17 cellular contexts compared by ENCODE assay signal in the genomic region with DNA sequence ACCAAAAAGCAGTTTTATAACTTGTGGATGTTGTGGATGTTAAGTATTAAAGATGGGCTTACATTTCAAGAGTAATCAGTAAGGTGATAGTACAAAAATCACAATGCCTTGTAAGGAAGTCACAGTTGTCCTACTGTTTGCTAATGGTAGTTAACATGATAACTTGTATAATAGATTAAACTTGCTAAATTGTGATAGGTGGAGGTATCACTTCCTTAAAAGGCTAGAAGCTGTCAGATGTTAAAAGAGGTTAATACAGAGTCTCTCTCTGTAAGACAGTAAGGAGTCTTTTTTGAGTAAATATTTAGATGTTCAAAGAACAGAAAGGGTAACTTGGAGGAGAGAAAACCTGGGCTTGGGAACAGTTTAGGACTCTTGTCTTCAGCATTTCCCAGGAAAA.
"Had no signal": no experiment of that assay in that cellular context is flagged by ENCODE, and none has a peak within 500 bp of the region (broad histone marks: within the 10 kb centered on the region; RNA-seq: fewer than 3 reads in every experiment).

No MANE protein-coding gene starts in this region.

- ATAC-seq: activated T-helper 17 cell treated with anti-CD3 and anti-CD28 coated beads, Interleukin-2, amount 50 U/mL, for 72 hours; naive thymus-derived CD4-positive, alpha-beta T cell had no signal

- H3K9me3 ChIP-seq: vagina had no signal

- H3K36me3 ChIP-seq: tibial artery, vagina had no signal

- H3K4me3 ChIP-seq: dorsolateral prefrontal cortex, tibial artery, vagina had no signal

- H3K36me3 Mint-ChIP-seq: naive thymus-derived CD4-positive, alpha-beta T cell; stimulated activated naive B cell treated with anti-CD40 and anti-IgM and Interleukin-4, amounts not matched to agents 10 μg/mL and 1 μg/mL and 100 μg/mL, for 72 hours had no signal

- H3K4me3 Mint-ChIP-seq: activated T-helper 17 cell treated with anti-CD3 and anti-CD28 coated beads, Interleukin-2, amount 50 U/mL, for 72 hours; naive thymus-derived CD4-positive, alpha-beta T cell; stimulated activated naive B cell treated with anti-CD40 and anti-IgM and Interleukin-4, amounts not matched to agents 10 μg/mL and 1 μg/mL and 100 μg/mL, for 72 hours had no signal

- H3K27ac Mint-ChIP-seq: activated T-helper 17 cell treated with anti-CD3 and anti-CD28 coated beads, Interleukin-2, amount 50 U/mL, for 72 hours; naive thymus-derived CD4-positive, alpha-beta T cell; stimulated activated naive B cell treated with anti-CD40 and anti-IgM and Interleukin-4, amounts not matched to agents 10 μg/mL and 1 μg/mL and 100 μg/mL, for 72 hours had no signal

- H3K27ac ChIP-seq: dorsolateral prefrontal cortex, tibial artery, vagina had no signal

- H3K27me3 ChIP-seq: dorsolateral prefrontal cortex, tibial artery, vagina had no signal

- H3K4me1 ChIP-seq: tibial artery, vagina had no signal

- DNase-seq: activated CD4-positive, alpha-beta T cell treated with anti-CD3 and anti-CD28 coated beads for 1 hour; activated CD4-positive, alpha-beta T cell treated with anti-CD3 and anti-CD28 coated beads, Interleukin-2, amount 50 U/mL, for 4 hours; activated naive CD4-positive, alpha-beta T cell treated with Interleukin-2 at 50 U/mL for 16 hours; activated T-cell treated with anti-CD3 and anti-CD28 coated beads for 4 hours; anterior cingulate cortex; dorsolateral prefrontal cortex; erythroblast; islet precursor cell; naive thymus-derived CD4-positive, alpha-beta T cell; posterior cingulate gyrus; stimulated activated CD4-positive, alpha-beta T cell treated with anti-CD3 and anti-CD28 coated beads, Interleukin-15, amount 100 ng/mL, for 24 hours; stimulated activated CD4-positive, alpha-beta T cell treated with anti-CD3 and anti-CD28 coated beads, Interleukin-4, amount 100 ng/mL, for 1 hour; stimulated activated naive B cell treated with anti-CD40 and anti-IgM and Interleukin-4, amounts not matched to agents 10 μg/mL and 1 μg/mL and 100 μg/mL, for 72 hours; T1000; tibial artery had no signal
